In genomic region chr11:8016396-8016949, GRCh38 we compare ENCODE assay signal across 1 cellular context.
TF ChIP-seq lines count a peak whose summit lies in the region.

No MANE protein-coding gene starts in this region.

TF ChIP-seq in IMR-90, 13 proteins besides CTCF, POLR2A, EP300 and RAD21:
- TF ChIP-seq SMC3 (IDR thresholded peaks at IDR 0.05; ENCODE audit: low read depth, low read length) (no peak), BHLHE40 (IDR thresholded peaks at IDR 0.05; ENCODE audit: low read depth, low read length) (no peak), MXI1 (IDR thresholded peaks at IDR 0.05; ENCODE audit: borderline replicate concordance, low read depth, low read length) (no peak), RFX5 (IDR thresholded peaks at IDR 0.05; ENCODE audit: low read depth, low read length) (no peak), CEBPB (IDR thresholded peaks at IDR 0.05; ENCODE audit: low read depth, low read length) (no peak), FOS (IDR thresholded peaks at IDR 0.05; ENCODE audit: low read depth, low read length) (no peak)
